Comparison of ENCODE assay signal across 22 cellular contexts in genomic region chr3:188194327-188194726, GRCh38. TPM values are rescaled to one million over a fixed set of nuclear protein-coding genes. Genes with fewer than 3 reads are reported as not detected.
DNase-seq lines count a peak whose midpoint lies in the region; ATAC-seq and TF ChIP-seq lines count a peak whose summit lies in the region.
"Had no signal": no experiment of that assay in that cellular context is flagged by ENCODE, and none has a peak within 500 bp of the region (broad histone marks: within the 10 kb centered on the region; RNA-seq: fewer than 3 reads in every experiment).

No MANE protein-coding gene starts in this region.

- H3K4me1 ChIP-seq in PC-3 (ENCODE audit: insufficient read depth, low read length) (peaks cover 5% of the 10 kb centered on the region; the same call in 1 of the 2 replicates), muscle layer of duodenum (ENCODE audit: control insufficient read depth in 1 of 2, insufficient read depth in 2 of 2, low read length in 2 of 2) (peaks cover 20 to 27% of the 10 kb centered on the region in 2 donors)
- H3K4me1 ChIP-seq: uterus had no signal

- H3K36me3 Mint-ChIP-seq in central memory CD8-positive, alpha-beta T cell (ENCODE audit: insufficient read depth) = peaks cover 4% of the 10 kb centered on the region

- no peak overlapping the region for H3K27ac ChIP-seq in PC-3 (ENCODE audit: low read length)
- H3K27ac ChIP-seq in muscle layer of duodenum (ENCODE audit: low read length) = peak overlapping the region; percentile 10
- H3K27ac ChIP-seq: dorsolateral prefrontal cortex, HL-60, right lobe of liver, SK-N-MC, uterus had no signal

- H3F3A ChIP-seq in PC-3 (ENCODE audit: low read length, unreplicated experiment) = no peaks in the 10 kb centered on the region

- CTCF ChIA-PET in PC-3 (lab: Charles Lee) = no interaction called here

- peaks cover 22% of the 10 kb centered on the region for H3K79me2 ChIP-seq in PC-3 (ENCODE audit: low read length)

- no peak overlapping the region for H3K4me3 ChIP-seq in PC-3 (ENCODE audit: low read length)
- H3K4me3 ChIP-seq in muscle layer of duodenum (ENCODE audit: low read depth in 1 of 2, low read length in 2 of 2) = no peak overlapping the region
- no peak overlapping the region for H3K4me3 ChIP-seq in lower leg skin (ENCODE audit: low read depth, poor library complexity, severe bottlenecking)
- H3K4me3 ChIP-seq: dorsolateral prefrontal cortex, right lobe of liver, SK-N-MC, uterus had no signal

- no peak for TF ChIP-seq CTCF in PC-3 (conservative IDR thresholded peaks at IDR 0.05; ENCODE audit: low read depth, low read length)
- no peak for TF ChIP-seq CTCF in lower leg skin (IDR thresholded peaks at IDR 0.05)

- no peak overlapping the region for H3K9ac ChIP-seq in PC-3 (ENCODE audit: low read length)

- H3K27ac Mint-ChIP-seq in central memory CD8-positive, alpha-beta T cell (ENCODE audit: low read depth) = peak overlapping the region; percentile 24
- H3K27ac Mint-ChIP-seq: activated naive CD4-positive, alpha-beta T cell treated with anti-CD3 and anti-CD28 coated beads, Interleukin-2, amount 10 ng/mL, durations not matched to agents 7 days and 5 days; CD4-positive, alpha-beta T cell; mesothelial cell of epicardium had no signal

- in situ Hi-C loops in Caki2 (cut with HindIII; ENCODE audit: low pct_unique_long_range_greater_than_20kb, low sequenced_read_pairs) = no loop called here

- H4K20me1 ChIP-seq in PC-3 (ENCODE audit: low read length) = peaks cover 4% of the 10 kb centered on the region; the same call in 1 of the 2 replicates

- H3K27me3 ChIP-seq in PC-3 (ENCODE audit: low read length) = no peaks in the 10 kb centered on the region
- no peaks in the 10 kb centered on the region for H3K27me3 ChIP-seq in muscle layer of duodenum (ENCODE audit: low read depth, low read length)
- H3K27me3 ChIP-seq: dorsolateral prefrontal cortex, right lobe of liver, uterus had no signal

- no peaks in the 10 kb centered on the region for H3K9me3 ChIP-seq in PC-3 (ENCODE audit: low read length)
- H3K9me3 ChIP-seq in muscle layer of duodenum (ENCODE audit: control insufficient read depth in 1 of 2, low read length in 2 of 2) = no peaks in the 10 kb centered on the region
- H3K9me3 ChIP-seq: right lobe of liver, uterus had no signal

- H2AFZ ChIP-seq in PC-3 (ENCODE audit: low read length) = no peak overlapping the region

- no peaks in the 10 kb centered on the region for H3K9me2 ChIP-seq in PC-3 (replicated peaks; ENCODE audit: low read length)

- DNase-seq in Caki2 (ENCODE audit: low read depth) (peak; percentile 42), PC-3 (peak; percentile 40), D341Med (ENCODE audit: low spot score) (no peak), NCI-H187 (lab: John Stamatoyannopoulos, UW) (no peak), lower leg skin (ENCODE audit: low spot score in 2 of 2) (no peak), NCI-H345 treated with DMSO at 0.1 percent for 48 hours (lab: John Stamatoyannopoulos, UW; ENCODE audit: unreplicated experiment) (no peak)
- no peak for DNase-seq in central memory CD8-positive, alpha-beta T cell (ENCODE audit: low spot score in 2 of 2)
- DNase-seq: activated CD4-positive, alpha-beta T cell treated with anti-CD3 and anti-CD28 coated beads for 48 hours; activated naive CD4-positive, alpha-beta T cell treated with anti-CD3 and anti-CD28 coated beads, Interleukin-2, amount 10 ng/mL, durations not matched to agents 7 days and 5 days; CD4-positive, alpha-beta T cell; dorsolateral prefrontal cortex; hippocampal formation; KBM-7; NCI-H1105; NCI-H69; right lobe of liver; uterus had no signal

- POLR2A ChIA-PET in PC-3 (lab: Charles Lee; ENCODE audit: unreplicated experiment) = no interaction called here

- TF ChIP-seq POLR2A in lower leg skin (IDR thresholded peaks at IDR 0.05) = no peak

- no peak overlapping the region for H3K4me2 ChIP-seq in PC-3 (ENCODE audit: low read length)

- no peaks in the 10 kb centered on the region for H3K9me3 Mint-ChIP-seq in central memory CD8-positive, alpha-beta T cell
- H3K9me3 Mint-ChIP-seq: activated naive CD4-positive, alpha-beta T cell treated with anti-CD3 and anti-CD28 coated beads, Interleukin-2, amount 10 ng/mL, durations not matched to agents 7 days and 5 days; CD4-positive, alpha-beta T cell; mesothelial cell of epicardium had no signal

- intact Hi-C loops in PC-3 (cut with micrococcal nuclease) (no loop called here), lower leg skin (cut with DNase I; ENCODE audit: low total_unique reads) (no loop called here)

- no peaks in the 10 kb centered on the region for H3K27me3 Mint-ChIP-seq in central memory CD8-positive, alpha-beta T cell
- H3K27me3 Mint-ChIP-seq: activated naive CD4-positive, alpha-beta T cell treated with anti-CD3 and anti-CD28 coated beads, Interleukin-2, amount 10 ng/mL, durations not matched to agents 7 days and 5 days; CD4-positive, alpha-beta T cell had no signal

- H3K4me3 Mint-ChIP-seq in central memory CD8-positive, alpha-beta T cell = no peak overlapping the region
- H3K4me3 Mint-ChIP-seq: activated naive CD4-positive, alpha-beta T cell treated with anti-CD3 and anti-CD28 coated beads, Interleukin-2, amount 10 ng/mL, durations not matched to agents 7 days and 5 days; CD4-positive, alpha-beta T cell; mesothelial cell of epicardium had no signal

- WGBS in lower leg skin, 2 donors = 89 to 91% methylated on average over 2 of the region's 2 CpGs

- peaks cover 68% of the 10 kb centered on the region for H3K4me1 Mint-ChIP-seq in central memory CD8-positive, alpha-beta T cell

- no TSS peak for BruUV-seq in PC-3 (replicated peaks; lab: Mats Ljungman, UMichigan)

- H3K36me3 ChIP-seq in PC-3 (ENCODE audit: low read depth, low read length) = no peaks in the 10 kb centered on the region
- peaks cover 0 to 6% of the 10 kb centered on the region in 2 donors for H3K36me3 ChIP-seq in muscle layer of duodenum (ENCODE audit: control insufficient read depth in 1 of 2, insufficient read depth in 2 of 2, low read length in 2 of 2)
- H3K36me3 ChIP-seq: uterus had no signal

- no peak; the same call in 1 of the 2 replicates for ATAC-seq in PC-3
- no peak for ATAC-seq in central memory CD8-positive, alpha-beta T cell (replicated peaks; ENCODE audit: extremely low read depth, poor library complexity, severe bottlenecking)
- ATAC-seq: esophagus mucosa, right lobe of liver had no signal

RNA-seq across cellular contexts. Expression of gene LPP, which starts 40.4 kb away (rescaled TPM):
- 6.6 and 9.2 TPM in 2 replicates for total RNA-seq in Caki2 (2014; rRNA removed; shearing (Covaris generic); ENCODE audit: low replicate concordance)
- total RNA-seq in PC-3 (2014; rRNA removed) (20.4 and 21.3 TPM in 2 replicates), lower leg skin (10 to 100 TPM; 45.9 to 81.1 (median 63.0) TPM)

Comparison
In these comparisons a context has a peak if more than half of its experiments do, and no peak if none do; other contexts are left out.
1. DNase-seq: peak in Caki2 (single experiment) and PC-3 (single experiment); none in central memory CD8-positive, alpha-beta T cell (0 of 2), D341Med (single experiment), NCI-H187 (0 of 2), lower leg skin (0 of 2) and NCI-H345 treated with DMSO at 0.1 percent for 48 hours (single experiment).